13 cellular contexts compared by ENCODE assay signal in genomic region chr16:27387724-27388123, GRCh38. TPM values are rescaled to one million over a fixed set of nuclear protein-coding genes. Genes with fewer than 3 reads are reported as not detected.
A peak's percentile ranks its signal among the peaks of the same experiment; 100 is the strongest.
DNase-seq lines count a peak whose midpoint lies in the region; ATAC-seq and TF ChIP-seq lines count a peak whose summit lies in the region.
"Had no signal": no experiment of that assay in that cellular context is flagged by ENCODE, and none has a peak within 500 bp of the region (broad histone marks: within the 10 kb centered on the region; RNA-seq: fewer than 3 reads in every experiment).

No MANE protein-coding gene starts in this region.

- H3K4me3 Mint-ChIP-seq in activated naive CD4-positive, alpha-beta T cell treated with anti-CD3 and anti-CD28 coated beads for 36 hours = no peak overlapping the region
- H3K4me3 Mint-ChIP-seq in HFFc6 = no peak overlapping the region
- H3K4me3 Mint-ChIP-seq in stimulated activated naive B cell treated with anti-CD40 and anti-IgM and Interleukin-4, amounts not matched to agents 10 μg/mL and 1 μg/mL and 100 μg/mL, for 72 hours = no peak overlapping the region
- H3K4me3 Mint-ChIP-seq: stimulated activated naive CD8-positive, alpha-beta T cell treated with anti-CD3 and anti-CD28 coated beads, Interleukin-15, Interleukin-2, amounts not matched to agents 100 ng/mL and 50 ng/mL, for 24 hours had no signal

- ATAC-seq in HG03432 (IDR thresholded peaks at IDR 0.05; ENCODE audit: unreplicated experiment) (peak; percentile 90), HG03045 (IDR thresholded peaks at IDR 0.05; ENCODE audit: unreplicated experiment) (no peak)
- peak; percentile 66 to 82 for ATAC-seq in stimulated activated naive B cell treated with anti-CD40 and anti-IgM and Interleukin-4, amounts not matched to agents 10 μg/mL and 1 μg/mL and 100 μg/mL, for 72 hours (replicated peaks)

- peak overlapping the region; percentile 11 for H3K27ac Mint-ChIP-seq in activated naive CD4-positive, alpha-beta T cell treated with anti-CD3 and anti-CD28 coated beads for 36 hours
- no peak overlapping the region for H3K27ac Mint-ChIP-seq in HFFc6
- peak overlapping the region; percentile 79 for H3K27ac Mint-ChIP-seq in stimulated activated naive B cell treated with anti-CD40 and anti-IgM and Interleukin-4, amounts not matched to agents 10 μg/mL and 1 μg/mL and 100 μg/mL, for 72 hours

- peaks cover 14% of the 10 kb centered on the region for H3K4me1 Mint-ChIP-seq in activated naive CD4-positive, alpha-beta T cell treated with anti-CD3 and anti-CD28 coated beads for 36 hours (ENCODE audit: low read depth)
- H3K4me1 Mint-ChIP-seq in HFFc6 (ENCODE audit: low read depth) = peaks cover 27% of the 10 kb centered on the region
- H3K4me1 Mint-ChIP-seq in stimulated activated naive B cell treated with anti-CD40 and anti-IgM and Interleukin-4, amounts not matched to agents 10 μg/mL and 1 μg/mL and 100 μg/mL, for 72 hours = peaks cover 29 to 58% of the 10 kb centered on the region in 2 donors

- no peak for TF ChIP-seq CTCF in HFFc6 (IDR thresholded peaks at IDR 0.05)

- H3K27me3 Mint-ChIP-seq in activated naive CD4-positive, alpha-beta T cell treated with anti-CD3 and anti-CD28 coated beads for 36 hours (ENCODE audit: low read depth) = no peaks in the 10 kb centered on the region
- peaks cover 7% of the 10 kb centered on the region for H3K27me3 Mint-ChIP-seq in HFFc6 (ENCODE audit: insufficient read depth)
- no peaks in the 10 kb centered on the region for H3K27me3 Mint-ChIP-seq in stimulated activated naive B cell treated with anti-CD40 and anti-IgM and Interleukin-4, amounts not matched to agents 10 μg/mL and 1 μg/mL and 100 μg/mL, for 72 hours
- H3K27me3 Mint-ChIP-seq: stimulated activated naive CD8-positive, alpha-beta T cell treated with anti-CD3 and anti-CD28 coated beads, Interleukin-15, Interleukin-2, amounts not matched to agents 100 ng/mL and 50 ng/mL, for 24 hours had no signal

- peaks cover 3% of the 10 kb centered on the region for H3K36me3 Mint-ChIP-seq in activated naive CD4-positive, alpha-beta T cell treated with anti-CD3 and anti-CD28 coated beads for 36 hours (ENCODE audit: low read depth)
- H3K36me3 Mint-ChIP-seq in HFFc6 (ENCODE audit: low read depth) = peaks cover 13% of the 10 kb centered on the region
- H3K36me3 Mint-ChIP-seq in stimulated activated naive B cell treated with anti-CD40 and anti-IgM and Interleukin-4, amounts not matched to agents 10 μg/mL and 1 μg/mL and 100 μg/mL, for 72 hours = peaks cover 22 to 25% of the 10 kb centered on the region in 2 donors

- intact Hi-C loops in activated naive CD4-positive, alpha-beta T cell treated with anti-CD3 and anti-CD28 coated beads for 36 hours (cut with micrococcal nuclease) = no loop called here

- peak; percentile 54 for DNase-seq in activated naive CD4-positive, alpha-beta T cell treated with anti-CD3 and anti-CD28 coated beads for 36 hours
- no peak for DNase-seq in activated naive CD4-positive, alpha-beta T cell treated with anti-CD3 and anti-CD28 coated beads, Interleukin-2, amount 50 U/mL, for 16 hours
- DNase-seq in HFFc6 (peak; percentile 19), SW480 (ENCODE audit: low spot score) (no peak)
- no peak for DNase-seq in stimulated activated naive B cell treated with anti-CD40 and anti-IgM and Interleukin-4, amounts not matched to agents 10 μg/mL and 1 μg/mL and 100 μg/mL, for 72 hours
- DNase-seq in stimulated activated CD4-positive, alpha-beta T cell treated with anti-CD3 and anti-CD28 coated beads, Interleukin-4, amount 100 ng/mL, for 4 hours = no peak
- DNase-seq: DMS79; effector CD4-positive, alpha-beta T cell; NCI-H1105; NCI-H69 had no signal

- peaks cover 23% of the 10 kb centered on the region for H3K9me3 Mint-ChIP-seq in activated naive CD4-positive, alpha-beta T cell treated with anti-CD3 and anti-CD28 coated beads for 36 hours
- peaks cover 25% of the 10 kb centered on the region for H3K9me3 Mint-ChIP-seq in HFFc6
- peaks cover 16 to 21% of the 10 kb centered on the region in 2 donors for H3K9me3 Mint-ChIP-seq in stimulated activated naive B cell treated with anti-CD40 and anti-IgM and Interleukin-4, amounts not matched to agents 10 μg/mL and 1 μg/mL and 100 μg/mL, for 72 hours

- CTCF ChIA-PET in activated naive CD4-positive, alpha-beta T cell treated with anti-CD3 and anti-CD28 coated beads for 36 hours (lab: Charles Lee) = interaction anchor here (0.9 to 2.5 kb wide), 4 partner anchors 10 to 20 kb away, joined by 3 to 14 read pairs (median 7); partner anchors contain the start of gene IL21R

RNA-seq across cellular contexts. Expression of gene IL21R, which starts 14.2 kb away (rescaled TPM):
- 10 to 100 TPM; 93.8 to 99.2 TPM for total RNA-seq in activated naive CD4-positive, alpha-beta T cell treated with anti-CD3 and anti-CD28 coated beads for 36 hours
- 1 to 10 TPM in 5 of 6 experiments, under 1 TPM in 1; 0.96 to 1.8 (median 1.2) TPM for total RNA-seq in HFFc6 (2021; fragmentation: NEBNext Ultra II Directional; extraction: Animal tissue kit (Norgen Biotek cat#: 25700))

Comparison
In these comparisons a context has a peak if more than half of its experiments do, and no peak if none do; other contexts are left out.
1. DNase-seq: peak in activated naive CD4-positive, alpha-beta T cell treated with anti-CD3 and anti-CD28 coated beads for 36 hours (single experiment) and HFFc6 (single experiment); none in activated naive CD4-positive, alpha-beta T cell treated with anti-CD3 and anti-CD28 coated beads, Interleukin-2, amount 50 U/mL, for 16 hours (single experiment), stimulated activated naive B cell treated with anti-CD40 and anti-IgM and Interleukin-4, amounts not matched to agents 10 μg/mL and 1 μg/mL and 100 μg/mL, for 72 hours (single experiment), SW480 (single experiment) and stimulated activated CD4-positive, alpha-beta T cell treated with anti-CD3 and anti-CD28 coated beads, Interleukin-4, amount 100 ng/mL, for 4 hours (0 of 2).
2. RNA of gene IL21R, which starts 14.2 kb away (total RNA-seq): 93.8 to 99.2 TPM in activated naive CD4-positive, alpha-beta T cell treated with anti-CD3 and anti-CD28 coated beads for 36 hours; 0.96 to 1.8 TPM in HFFc6; every median in the first group is over 10 times any median in the second.